In the genomic region with DNA sequence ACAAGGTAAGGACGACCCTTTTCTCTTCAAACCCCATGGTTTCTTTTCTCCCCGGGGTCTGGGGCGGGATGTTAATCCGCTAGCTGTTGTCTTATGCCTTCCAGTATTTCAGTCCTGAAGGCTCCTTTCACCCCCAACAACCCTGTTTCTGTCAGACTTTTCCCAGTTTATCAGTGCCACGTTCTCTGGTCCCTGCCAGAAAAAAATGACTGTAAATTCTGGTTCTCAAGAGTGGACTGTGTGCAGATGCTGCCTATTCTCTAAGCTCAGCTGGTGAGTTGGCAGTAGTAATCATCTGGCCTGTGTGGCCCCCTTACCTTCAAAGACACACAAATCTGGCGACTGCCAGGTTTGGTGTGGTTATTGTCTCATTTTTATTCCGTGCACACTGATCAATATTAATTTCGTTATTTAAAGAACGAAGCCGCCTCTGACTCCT, we compare ENCODE assay signal across 8 cellular contexts. TPM values are rescaled to one million over a fixed set of nuclear protein-coding genes. Genes with fewer than 3 reads are reported as not detected.
DNase-seq lines count a peak whose midpoint lies in the region; ATAC-seq and TF ChIP-seq lines count a peak whose summit lies in the region.

No MANE protein-coding gene starts in this region.

- peaks cover 44% of the 10 kb centered on the region for H3K4me1 ChIP-seq in left ventricle myocardium inferior
- peaks cover 20 to 38% of the 10 kb centered on the region in 2 donors for H3K4me1 ChIP-seq in thoracic aorta (ENCODE audit: control insufficient read depth in 1 of 2, low read depth in 2 of 2)

- H3K27ac ChIP-seq in left ventricle myocardium inferior (replicated peaks) (peak overlapping the region; percentile 91), layer of hippocampus (ENCODE audit: low read depth, low read length) (peak overlapping the region; percentile 92), thoracic aorta (peak overlapping the region; percentile 94 to 96)

- no peaks in the 10 kb centered on the region for H3K9me3 Mint-ChIP-seq in activated naive CD4-positive, alpha-beta T cell treated with anti-CD3 and anti-CD28 coated beads, Interleukin-2, amount 50 U/mL, for 72 hours

- H3K27ac Mint-ChIP-seq in activated naive CD4-positive, alpha-beta T cell treated with anti-CD3 and anti-CD28 coated beads, Interleukin-2, amount 50 U/mL, for 72 hours = peak overlapping the region; percentile 86 to 96

- no peaks in the 10 kb centered on the region for H3K27me3 ChIP-seq in left ventricle myocardium inferior (ENCODE audit: low read depth)
- H3K27me3 ChIP-seq in layer of hippocampus (ENCODE audit: control insufficient read depth, insufficient read depth, low read length) = no peaks in the 10 kb centered on the region
- H3K27me3 ChIP-seq in thoracic aorta (replicated peaks; ENCODE audit: insufficient read depth) = no peaks in the 10 kb centered on the region

- peak overlapping the region; percentile 94 for H3K4me3 ChIP-seq in left ventricle myocardium inferior
- H3K4me3 ChIP-seq in thoracic aorta = peak overlapping the region; percentile 92

- no peak for ATAC-seq in Right ventricle myocardium superior (ENCODE audit: poor library complexity)
- no peak for ATAC-seq in activated naive CD4-positive, alpha-beta T cell treated with anti-CD3 and anti-CD28 coated beads, Interleukin-2, amount 50 U/mL, for 72 hours
- no peak for ATAC-seq in thoracic aorta (ENCODE audit: insufficient number of reproducible peaks, low FRiP score, low read depth)
- no peak for ATAC-seq in HG03442 (IDR thresholded peaks at IDR 0.05; ENCODE audit: unreplicated experiment)
- no peak for ATAC-seq in HG02981 (IDR thresholded peaks at IDR 0.05; ENCODE audit: unreplicated experiment)
- no peak for ATAC-seq in HG02852 (IDR thresholded peaks at IDR 0.05; ENCODE audit: unreplicated experiment)

- H3K36me3 ChIP-seq in left ventricle myocardium inferior (peaks cover 5% of the 10 kb centered on the region), thoracic aorta (no peaks in the 10 kb centered on the region)

- peaks cover 13% of the 10 kb centered on the region in 2 donors for H3K36me3 Mint-ChIP-seq in activated naive CD4-positive, alpha-beta T cell treated with anti-CD3 and anti-CD28 coated beads, Interleukin-2, amount 50 U/mL, for 72 hours

- TF ChIP-seq CTCF in left ventricle myocardium inferior (IDR thresholded peaks at IDR 0.05; ENCODE audit: borderline replicate concordance) (no peak), thoracic aorta (IDR thresholded peaks at IDR 0.05) (no peak)

- H3K9me3 ChIP-seq in left ventricle myocardium inferior (replicated peaks) (no peaks in the 10 kb centered on the region), thoracic aorta (no peaks in the 10 kb centered on the region)

- intact Hi-C loops in left ventricle myocardium inferior (cut with micrococcal nuclease) (no loop called here), Right ventricle myocardium superior (cut with DNase I) (no loop called here)

- DNase-seq in left ventricle myocardium inferior (no peak), Right ventricle myocardium superior (no peak), thoracic aorta (ENCODE audit: low spot score) (no peak)
- no peak for DNase-seq in activated naive CD4-positive, alpha-beta T cell treated with anti-CD3 and anti-CD28 coated beads, Interleukin-2, amount 50 U/mL, for 72 hours (ENCODE audit: low spot score in 2 of 2)

RNA-seq across cellular contexts. Expression of a gene that starts 0.9 kb away (rescaled TPM):
- total RNA-seq in left ventricle myocardium inferior (27.6 TPM), Right ventricle myocardium superior (25.7 TPM), thoracic aorta (100 to 1,000 TPM; 110 to 136 TPM)
- 10 to 100 TPM; 18.8 to 34.7 TPM for total RNA-seq in activated naive CD4-positive, alpha-beta T cell treated with anti-CD3 and anti-CD28 coated beads, Interleukin-2, amount 50 U/mL, for 72 hours
